In genomic region chr2:41535575-41535974, GRCh38 we compare ENCODE assay signal across 8 cellular contexts.
"Had no signal": no experiment of that assay in that cellular context is flagged by ENCODE, and none has a peak within 500 bp of the region (broad histone marks: within the 10 kb centered on the region; RNA-seq: fewer than 3 reads in every experiment).

No MANE protein-coding gene starts in this region.

- DNase-seq: GDM1, GF-D8 had no signal

- H3K4me3 ChIP-seq: GM12878 had no signal

- FAIRE-seq: G401.6, GM12878, GM12891, GM12892, GM18507, GM19239 had no signal

- ATAC-seq: GM12878 had no signal
